ENCODE assay signal across 8 cellular contexts in the genomic region with DNA sequence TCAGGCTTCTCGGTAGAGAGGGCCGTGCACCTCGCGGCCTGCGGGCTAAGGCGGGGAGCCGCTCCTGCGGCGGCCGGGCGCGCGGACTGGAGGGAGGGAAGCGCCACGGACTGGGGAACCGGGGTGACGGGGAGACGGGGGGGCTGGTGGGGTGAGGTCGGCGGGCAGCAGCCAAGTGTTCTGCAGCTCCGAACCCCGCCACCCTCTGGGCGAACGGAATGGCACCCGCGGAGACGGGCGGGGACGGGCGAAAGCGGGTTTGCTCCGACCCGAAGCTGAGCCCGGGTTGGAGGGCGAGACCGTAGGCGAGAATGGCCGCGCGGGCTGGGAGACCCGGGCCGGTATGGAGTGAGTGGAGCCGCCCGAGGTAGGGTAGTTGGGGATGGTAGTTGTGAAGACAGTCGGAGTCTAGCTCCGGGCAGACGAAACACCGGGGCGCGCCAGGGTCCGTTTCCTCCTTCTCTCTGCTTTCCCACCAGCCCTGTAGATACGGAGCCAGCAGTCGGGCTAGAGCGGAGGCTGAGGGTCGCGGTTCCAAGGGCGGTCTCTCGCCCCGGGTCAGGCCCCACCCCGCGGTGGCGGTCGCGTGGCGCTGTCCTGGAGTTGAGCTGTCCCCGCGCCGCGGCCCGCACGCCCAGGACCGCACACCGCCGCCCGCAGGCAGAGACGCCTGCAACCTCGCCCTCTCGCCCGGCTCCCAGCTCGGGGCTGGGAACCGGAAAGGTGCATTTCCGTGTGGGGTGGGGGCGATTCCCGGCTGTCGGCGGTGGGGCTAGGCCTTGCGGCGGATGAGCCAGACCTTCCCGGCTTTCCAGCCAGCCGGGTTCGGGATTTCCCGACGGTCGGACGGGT.
DNase-seq lines count a peak whose midpoint lies in the region; ATAC-seq and TF ChIP-seq lines count a peak whose summit lies in the region.

No MANE protein-coding gene starts in this region.

- H3K9me3 ChIP-seq in HEK293 (ENCODE audit: control insufficient read depth, insufficient read depth, low read depth, low read length): no peaks in the 10 kb centered on the region
- H3K9me3 ChIP-seq in hepatocyte (ENCODE audit: low read depth): no peaks in the 10 kb centered on the region

- no peaks in the 10 kb centered on the region for H4K20me1 ChIP-seq in hepatocyte (ENCODE audit: insufficient read depth, poor library complexity, severe bottlenecking)

- H3K9me3 Mint-ChIP-seq in activated T-helper 2 cell treated with anti-CD3 and anti-CD28 coated beads, Interferon-gamma antibody, Interleukin-2, Interleukin-4, amounts not matched to agents 10 μg/mL and 5 μg/mL and 100 μg/mL, durations not matched to agents 14 hours and 24 hours and 36 hours: no peaks in the 10 kb centered on the region

- H2AFZ ChIP-seq in hepatocyte: peak overlapping the region; percentile 81

- peaks cover 21% of the 10 kb centered on the region for H3K4me1 ChIP-seq in HEK293 (ENCODE audit: control insufficient read depth, insufficient read depth, low read length)
- peaks cover 20% of the 10 kb centered on the region for H3K4me1 ChIP-seq in hepatocyte (ENCODE audit: insufficient read depth)

- no peaks in the 10 kb centered on the region for H3K79me2 ChIP-seq in hepatocyte

- peak overlapping the region; percentile 50 for H3K4me3 ChIP-seq in HEK293 (ENCODE audit: low read depth, low read length)
- peak overlapping the region; percentile 46 for H3K4me3 ChIP-seq in hepatocyte

- peak; percentile 84 for TF ChIP-seq CTCF in HEK293 (tag by site-specific recombination; IDR thresholded peaks at IDR 0.05)
- no peak for TF ChIP-seq CTCF in hepatocyte (IDR thresholded peaks at IDR 0.05; ENCODE audit: poor library complexity)

- POLR2A ChIA-PET in HEK293 (lab: Yijun Ruan, JAX): interaction anchor here (1.3 to 1.6 kb wide), 2 partner anchors 145 to 160 kb away, joined by 3 to 4 read pairs; a partner anchor contains a TSS

- no peaks in the 10 kb centered on the region for H3K9me2 ChIP-seq in hepatocyte (replicated peaks; ENCODE audit: insufficient read depth)

- no peak overlapping the region for H3K27ac Mint-ChIP-seq in activated T-helper 2 cell treated with anti-CD3 and anti-CD28 coated beads, Interferon-gamma antibody, Interleukin-2, Interleukin-4, amounts not matched to agents 10 μg/mL and 5 μg/mL and 100 μg/mL, durations not matched to agents 14 hours and 24 hours and 36 hours

- peaks cover 4% of the 10 kb centered on the region for H3K4me1 Mint-ChIP-seq in activated T-helper 2 cell treated with anti-CD3 and anti-CD28 coated beads, Interferon-gamma antibody, Interleukin-2, Interleukin-4, amounts not matched to agents 10 μg/mL and 5 μg/mL and 100 μg/mL, durations not matched to agents 14 hours and 24 hours and 36 hours (ENCODE audit: low read depth)

- peaks cover 96% of the 10 kb centered on the region for H3K27me3 ChIP-seq in hepatocyte

- CTCF ChIA-PET in HEK293 (lab: Yijun Ruan, JAX): interaction anchor here (0.6 to 1.6 kb wide), 9 partner anchors 17 to 1939 kb away, joined by 3 to 6 read pairs (median 3); no protein-coding TSS in a partner anchor

- H3K27ac ChIP-seq in HEK293 (ENCODE audit: extremely low read depth, low read depth, low read length) (peak overlapping the region; percentile 81; the same call in 1 of the 2 replicates), hepatocyte (no peak overlapping the region)

- peaks cover 75% of the 10 kb centered on the region for H3K27me3 Mint-ChIP-seq in activated T-helper 2 cell treated with anti-CD3 and anti-CD28 coated beads, Interferon-gamma antibody, Interleukin-2, Interleukin-4, amounts not matched to agents 10 μg/mL and 5 μg/mL and 100 μg/mL, durations not matched to agents 14 hours and 24 hours and 36 hours (ENCODE audit: low read depth)

- H3K36me3 ChIP-seq in HEK293 (ENCODE audit: control insufficient read depth in 2 of 2, insufficient read depth in 1 of 2, low read length in 2 of 2): no peaks in the 10 kb centered on the region
- no peaks in the 10 kb centered on the region for H3K36me3 ChIP-seq in hepatocyte (replicated peaks; ENCODE audit: insufficient read depth, low read depth)

- ATAC-seq in stimulated activated naive CD8-positive, alpha-beta T cell treated with anti-CD3 and anti-CD28 coated beads, Interleukin-15, Interleukin-2, amounts not matched to agents 100 U/mL and 50 U/mL, for 24 hours: peak; percentile 19
- ATAC-seq in GM19324 (IDR thresholded peaks at IDR 0.05; ENCODE audit: low FRiP score, unreplicated experiment): no peak
- ATAC-seq in HG03108 (IDR thresholded peaks at IDR 0.05; ENCODE audit: unreplicated experiment): no peak

- H3K4me3 Mint-ChIP-seq in activated T-helper 2 cell treated with anti-CD3 and anti-CD28 coated beads, Interferon-gamma antibody, Interleukin-2, Interleukin-4, amounts not matched to agents 10 μg/mL and 5 μg/mL and 100 μg/mL, durations not matched to agents 14 hours and 24 hours and 36 hours (ENCODE audit: low read depth): peak overlapping the region; percentile 26

- DNase-seq in AG20443 (ENCODE audit: low spot score) (peak; percentile 64), hepatocyte (ENCODE audit: low spot score) (peak; percentile 21), GOT3 (lab: John Stamatoyannopoulos, UW) (no peak)
- DNase-seq in activated T-helper 2 cell treated with anti-CD3 and anti-CD28 coated beads, Interferon-gamma antibody, Interleukin-2, Interleukin-4, amounts not matched to agents 10 μg/mL and 5 μg/mL and 100 μg/mL, durations not matched to agents 14 hours and 24 hours and 36 hours (ENCODE audit: low spot score): no peak
- DNase-seq in stimulated activated naive CD8-positive, alpha-beta T cell treated with anti-CD3 and anti-CD28 coated beads, Interleukin-15, Interleukin-2, amounts not matched to agents 100 U/mL and 50 U/mL, for 24 hours: peak; percentile 12

- WGBS in hepatocyte (ENCODE audit: low lambda C conversion rate, missing lambda C conversion rate): 1% methylated on average over 72 of the region's 95 CpGs

- H3K4me2 ChIP-seq in hepatocyte: peak overlapping the region; percentile 84

- H3K36me3 Mint-ChIP-seq in activated T-helper 2 cell treated with anti-CD3 and anti-CD28 coated beads, Interferon-gamma antibody, Interleukin-2, Interleukin-4, amounts not matched to agents 10 μg/mL and 5 μg/mL and 100 μg/mL, durations not matched to agents 14 hours and 24 hours and 36 hours (ENCODE audit: low read depth): no peaks in the 10 kb centered on the region

- intact Hi-C loops in activated T-helper 2 cell treated with anti-CD3 and anti-CD28 coated beads, Interferon-gamma antibody, Interleukin-2, Interleukin-4, amounts not matched to agents 10 μg/mL and 5 μg/mL and 100 μg/mL, durations not matched to agents 14 hours and 24 hours and 36 hours (cut with micrococcal nuclease): loop anchor here (2.0 to 5.0 kb wide), 3 partner anchors 159 to 362 kb away; a partner anchor contains a TSS

TF ChIP-seq in HEK293, 187 proteins besides CTCF, POLR2A, EP300 and RAD21 (continues in another document):
- TF ChIP-seq KLF10 (tag by site-specific recombination; IDR thresholded peaks at IDR 0.05): no peak
- no peak for TF ChIP-seq ZFP37 (tag by site-specific recombination; IDR thresholded peaks at IDR 0.05)
- TF ChIP-seq, protein P1, sequence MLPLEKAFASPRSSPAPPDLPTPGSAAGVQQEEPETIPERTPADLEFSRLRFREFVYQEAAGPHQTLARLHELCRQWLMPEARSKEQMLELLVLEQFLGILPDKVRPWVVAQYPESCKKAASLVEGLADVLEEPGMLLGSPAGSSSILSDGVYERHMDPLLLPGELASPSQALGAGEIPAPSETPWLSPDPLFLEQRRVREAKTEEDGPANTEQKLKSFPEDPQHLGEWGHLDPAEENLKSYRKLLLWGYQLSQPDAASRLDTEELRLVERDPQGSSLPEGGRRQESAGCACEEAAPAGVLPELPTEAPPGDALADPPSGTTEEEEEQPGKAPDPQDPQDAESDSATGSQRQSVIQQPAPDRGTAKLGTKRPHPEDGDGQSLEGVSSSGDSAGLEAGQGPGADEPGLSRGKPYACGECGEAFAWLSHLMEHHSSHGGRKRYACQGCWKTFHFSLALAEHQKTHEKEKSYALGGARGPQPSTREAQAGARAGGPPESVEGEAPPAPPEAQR (tag by site-specific recombination; IDR thresholded peaks at IDR 0.05): no peak
- no peak for TF ChIP-seq ZNF670 (tag by site-specific recombination; IDR thresholded peaks at IDR 0.05; ENCODE audit: low read depth)
- no peak for TF ChIP-seq ZNF596 (tag by site-specific recombination; IDR thresholded peaks at IDR 0.05)
- TF ChIP-seq ZNF23 (tag by site-specific recombination; IDR thresholded peaks at IDR 0.05; ENCODE audit: borderline replicate concordance): no peak
- TF ChIP-seq REPIN1 (tag by site-specific recombination; IDR thresholded peaks at IDR 0.05; ENCODE audit: low read depth): no peak
- TF ChIP-seq ZNF629 (tag by site-specific recombination; IDR thresholded peaks at IDR 0.05): no peak
- TF ChIP-seq, protein P2, sequence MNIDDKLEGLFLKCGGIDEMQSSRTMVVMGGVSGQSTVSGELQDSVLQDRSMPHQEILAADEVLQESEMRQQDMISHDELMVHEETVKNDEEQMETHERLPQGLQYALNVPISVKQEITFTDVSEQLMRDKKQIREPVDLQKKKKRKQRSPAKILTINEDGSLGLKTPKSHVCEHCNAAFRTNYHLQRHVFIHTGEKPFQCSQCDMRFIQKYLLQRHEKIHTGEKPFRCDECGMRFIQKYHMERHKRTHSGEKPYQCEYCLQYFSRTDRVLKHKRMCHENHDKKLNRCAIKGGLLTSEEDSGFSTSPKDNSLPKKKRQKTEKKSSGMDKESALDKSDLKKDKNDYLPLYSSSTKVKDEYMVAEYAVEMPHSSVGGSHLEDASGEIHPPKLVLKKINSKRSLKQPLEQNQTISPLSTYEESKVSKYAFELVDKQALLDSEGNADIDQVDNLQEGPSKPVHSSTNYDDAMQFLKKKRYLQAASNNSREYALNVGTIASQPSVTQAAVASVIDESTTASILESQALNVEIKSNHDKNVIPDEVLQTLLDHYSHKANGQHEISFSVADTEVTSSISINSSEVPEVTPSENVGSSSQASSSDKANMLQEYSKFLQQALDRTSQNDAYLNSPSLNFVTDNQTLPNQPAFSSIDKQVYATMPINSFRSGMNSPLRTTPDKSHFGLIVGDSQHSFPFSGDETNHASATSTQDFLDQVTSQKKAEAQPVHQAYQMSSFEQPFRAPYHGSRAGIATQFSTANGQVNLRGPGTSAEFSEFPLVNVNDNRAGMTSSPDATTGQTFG (tag by site-specific recombination; IDR thresholded peaks at IDR 0.05; ENCODE audit: borderline replicate concordance): no peak

Comparison
In these comparisons a context has a peak if more than half of its experiments do, and no peak if none do; other contexts are left out.
1. DNase-seq: peak in AG20443 (single experiment), hepatocyte (single experiment) and stimulated activated naive CD8-positive, alpha-beta T cell treated with anti-CD3 and anti-CD28 coated beads, Interleukin-15, Interleukin-2, amounts not matched to agents 100 U/mL and 50 U/mL, for 24 hours (single experiment); none in activated T-helper 2 cell treated with anti-CD3 and anti-CD28 coated beads, Interferon-gamma antibody, Interleukin-2, Interleukin-4, amounts not matched to agents 10 μg/mL and 5 μg/mL and 100 μg/mL, durations not matched to agents 14 hours and 24 hours and 36 hours (single experiment) and GOT3 (single experiment).